Comparison of ENCODE assay signal across 10 cellular contexts in the genomic region with DNA sequence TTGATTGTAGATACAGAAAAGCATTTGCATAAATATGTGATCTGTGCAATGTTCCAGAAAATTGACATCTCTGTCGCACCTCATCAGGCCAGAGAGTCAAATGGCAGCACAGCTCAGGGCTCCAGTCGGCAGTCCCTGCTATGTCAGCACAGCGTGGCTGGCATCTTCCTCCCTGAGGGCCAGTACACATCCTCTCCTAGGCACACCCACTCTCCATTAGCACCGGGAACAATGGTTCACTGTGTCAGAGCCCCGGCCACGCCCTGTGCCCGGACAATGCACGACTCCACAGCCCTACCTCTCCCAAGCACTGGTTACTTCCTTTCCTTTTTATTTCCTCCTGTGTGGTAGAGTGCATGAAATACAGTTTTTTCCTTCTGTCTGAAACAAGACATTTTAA.
A peak's percentile ranks its signal among the peaks of the same experiment; 100 is the strongest.
DNase-seq lines count a peak whose midpoint lies in the region; ATAC-seq and TF ChIP-seq lines count a peak whose summit lies in the region.
"Had no signal": no experiment of that assay in that cellular context is flagged by ENCODE, and none has a peak within 500 bp of the region (broad histone marks: within the 10 kb centered on the region; RNA-seq: fewer than 3 reads in every experiment).

No MANE protein-coding gene starts in this region.

- no peak overlapping the region; the same call in 1 of the 2 replicates for H3K27ac Mint-ChIP-seq in GM23338
- H3K27ac Mint-ChIP-seq in progenitor cell of endocrine pancreas, result peak overlapping the region; percentile 4

- ATAC-seq in GM23338 (peak; percentile 29), HG03039 (IDR thresholded peaks at IDR 0.05; ENCODE audit: unreplicated experiment) (no peak)

- peak; percentile 27 for DNase-seq in GM23338 (ENCODE audit: low spot score)
- peak; percentile 84 to 95 for DNase-seq in NCI-H526 (lab: John Stamatoyannopoulos, UW)
- DNase-seq in foreskin melanocyte, result peak; percentile 46
- DNase-seq in progenitor cell of endocrine pancreas (ENCODE audit: low spot score, unreplicated experiment), result no peak
- DNase-seq in NCI-H1436 treated with DMSO at 0.1 percent for 48 hours (lab: John Stamatoyannopoulos, UW), result no peak
- DNase-seq in activated T-cell treated with anti-CD3 and anti-CD28 coated beads, Interleukin-2, amount 50 U/mL, for 48 hours, result no peak
- no peak for DNase-seq in NCI-H2227 (lab: John Stamatoyannopoulos, UW; ENCODE audit: unreplicated experiment)
- DNase-seq: DND-41; stimulated activated CD8-positive, alpha-beta memory T cell treated with anti-CD3 and anti-CD28 coated beads, Interleukin-4, amount 100 ng/mL, for 48 hours had no signal

- H3K4me1 Mint-ChIP-seq in GM23338 (peaks cover 43% of the 10 kb centered on the region), progenitor cell of endocrine pancreas (ENCODE audit: low read depth) (peaks cover 13% of the 10 kb centered on the region)

- no peaks in the 10 kb centered on the region for H3K79me2 ChIP-seq in GM23338 (replicated peaks; ENCODE audit: insufficient read depth)

- no peaks in the 10 kb centered on the region for H3K27me3 ChIP-seq in GM23338 (ENCODE audit: insufficient read depth)

- peak overlapping the region; percentile 18; the same call in 1 of the 2 replicates for H3K4me2 ChIP-seq in GM23338

- H3F3A ChIP-seq in GM23338 (replicated peaks; ENCODE audit: low read depth), result no peaks in the 10 kb centered on the region

- H3K27me3 Mint-ChIP-seq in GM23338 (ENCODE audit: insufficient read depth, low read depth, poor library complexity) (peaks cover 5% of the 10 kb centered on the region), progenitor cell of endocrine pancreas (peaks cover 18% of the 10 kb centered on the region)

- H3K4me1 ChIP-seq in GM23338 (ENCODE audit: insufficient read depth), result peaks cover 35% of the 10 kb centered on the region

- H3K9me2 ChIP-seq in GM23338 (ENCODE audit: insufficient read depth), result no peaks in the 10 kb centered on the region

- no peak for TF ChIP-seq CTCF in GM23338 (conservative IDR thresholded peaks at IDR 0.05; ENCODE audit: low read depth in 2 of 2)
- no peak for TF ChIP-seq CTCF in progenitor cell of endocrine pancreas (IDR thresholded peaks at IDR 0.05; ENCODE audit: unreplicated experiment)

- H3K4me3 Mint-ChIP-seq in GM23338, result no peak overlapping the region
- no peak overlapping the region for H3K4me3 Mint-ChIP-seq in progenitor cell of endocrine pancreas (ENCODE audit: low read depth)

- no peaks in the 10 kb centered on the region for H4K20me1 ChIP-seq in GM23338 (replicated peaks; ENCODE audit: insufficient read depth)

- H3K27ac ChIP-seq in GM23338 (ENCODE audit: low read depth), result 0 out of 2 replicates have a peak overlapping the region, but pooled peaks have one; percentile 21

- H3K36me3 ChIP-seq in GM23338 (ENCODE audit: insufficient read depth), result no peaks in the 10 kb centered on the region

- H3K36me3 Mint-ChIP-seq in GM23338 (ENCODE audit: low read depth) (no peaks in the 10 kb centered on the region), progenitor cell of endocrine pancreas (ENCODE audit: insufficient read depth) (no peaks in the 10 kb centered on the region)

- H3K9me3 Mint-ChIP-seq in GM23338 (no peaks in the 10 kb centered on the region), progenitor cell of endocrine pancreas (ENCODE audit: low read depth) (no peaks in the 10 kb centered on the region)

- no peak overlapping the region for H3K4me3 ChIP-seq in GM23338

- no peak overlapping the region for H2AFZ ChIP-seq in GM23338

TF ChIP-seq in GM23338, 12 proteins besides CTCF, POLR2A, EP300 and RAD21:
- TF ChIP-seq, protein P1, sequence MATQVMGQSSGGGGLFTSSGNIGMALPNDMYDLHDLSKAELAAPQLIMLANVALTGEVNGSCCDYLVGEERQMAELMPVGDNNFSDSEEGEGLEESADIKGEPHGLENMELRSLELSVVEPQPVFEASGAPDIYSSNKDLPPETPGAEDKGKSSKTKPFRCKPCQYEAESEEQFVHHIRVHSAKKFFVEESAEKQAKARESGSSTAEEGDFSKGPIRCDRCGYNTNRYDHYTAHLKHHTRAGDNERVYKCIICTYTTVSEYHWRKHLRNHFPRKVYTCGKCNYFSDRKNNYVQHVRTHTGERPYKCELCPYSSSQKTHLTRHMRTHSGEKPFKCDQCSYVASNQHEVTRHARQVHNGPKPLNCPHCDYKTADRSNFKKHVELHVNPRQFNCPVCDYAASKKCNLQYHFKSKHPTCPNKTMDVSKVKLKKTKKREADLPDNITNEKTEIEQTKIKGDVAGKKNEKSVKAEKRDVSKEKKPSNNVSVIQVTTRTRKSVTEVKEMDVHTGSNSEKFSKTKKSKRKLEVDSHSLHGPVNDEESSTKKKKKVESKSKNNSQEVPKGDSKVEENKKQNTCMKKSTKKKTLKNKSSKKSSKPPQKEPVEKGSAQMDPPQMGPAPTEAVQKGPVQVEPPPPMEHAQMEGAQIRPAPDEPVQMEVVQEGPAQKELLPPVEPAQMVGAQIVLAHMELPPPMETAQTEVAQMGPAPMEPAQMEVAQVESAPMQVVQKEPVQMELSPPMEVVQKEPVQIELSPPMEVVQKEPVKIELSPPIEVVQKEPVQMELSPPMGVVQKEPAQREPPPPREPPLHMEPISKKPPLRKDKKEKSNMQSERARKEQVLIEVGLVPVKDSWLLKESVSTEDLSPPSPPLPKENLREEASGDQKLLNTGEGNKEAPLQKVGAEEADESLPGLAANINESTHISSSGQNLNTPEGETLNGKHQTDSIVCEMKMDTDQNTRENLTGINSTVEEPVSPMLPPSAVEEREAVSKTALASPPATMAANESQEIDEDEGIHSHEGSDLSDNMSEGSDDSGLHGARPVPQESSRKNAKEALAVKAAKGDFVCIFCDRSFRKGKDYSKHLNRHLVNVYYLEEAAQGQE (IDR thresholded peaks at IDR 0.05; ENCODE audit: unreplicated experiment), result no peak
- TF ChIP-seq POLR2AphosphoS5 (IDR thresholded peaks at IDR 0.05; ENCODE audit: low read depth), result no peak
- TF ChIP-seq STAT1 (IDR thresholded peaks at IDR 0.05; ENCODE audit: unreplicated experiment), result no peak
- no peak for TF ChIP-seq EZH2 (IDR thresholded peaks at IDR 0.05; ENCODE audit: low read depth, unreplicated experiment)
- no peak for TF ChIP-seq CREB1 (CRISPR knock-in tag; IDR thresholded peaks at IDR 0.05; ENCODE audit: low read depth)
- no peak for TF ChIP-seq EZH2phosphoT487 (IDR thresholded peaks at IDR 0.05; ENCODE audit: unreplicated experiment)
- no peak for TF ChIP-seq ZNF331 (CRISPR knock-in tag; IDR thresholded peaks at IDR 0.05; ENCODE audit: low read depth)
- TF ChIP-seq JUNB (IDR thresholded peaks at IDR 0.05; ENCODE audit: unreplicated experiment), result no peak
TF ChIP-seq in GM23338: peak in this region for 0.

Comparison
In these comparisons a context has a peak if more than half of its experiments do, and no peak if none do; other contexts are left out.
1. DNase-seq: peak in GM23338 (single experiment), NCI-H526 (2 of 2) and foreskin melanocyte (single experiment); none in progenitor cell of endocrine pancreas (single experiment), NCI-H1436 treated with DMSO at 0.1 percent for 48 hours (single experiment), activated T-cell treated with anti-CD3 and anti-CD28 coated beads, Interleukin-2, amount 50 U/mL, for 48 hours (0 of 2) and NCI-H2227 (single experiment).